ENCODE assay signal across 8 cellular contexts in the genomic region with DNA sequence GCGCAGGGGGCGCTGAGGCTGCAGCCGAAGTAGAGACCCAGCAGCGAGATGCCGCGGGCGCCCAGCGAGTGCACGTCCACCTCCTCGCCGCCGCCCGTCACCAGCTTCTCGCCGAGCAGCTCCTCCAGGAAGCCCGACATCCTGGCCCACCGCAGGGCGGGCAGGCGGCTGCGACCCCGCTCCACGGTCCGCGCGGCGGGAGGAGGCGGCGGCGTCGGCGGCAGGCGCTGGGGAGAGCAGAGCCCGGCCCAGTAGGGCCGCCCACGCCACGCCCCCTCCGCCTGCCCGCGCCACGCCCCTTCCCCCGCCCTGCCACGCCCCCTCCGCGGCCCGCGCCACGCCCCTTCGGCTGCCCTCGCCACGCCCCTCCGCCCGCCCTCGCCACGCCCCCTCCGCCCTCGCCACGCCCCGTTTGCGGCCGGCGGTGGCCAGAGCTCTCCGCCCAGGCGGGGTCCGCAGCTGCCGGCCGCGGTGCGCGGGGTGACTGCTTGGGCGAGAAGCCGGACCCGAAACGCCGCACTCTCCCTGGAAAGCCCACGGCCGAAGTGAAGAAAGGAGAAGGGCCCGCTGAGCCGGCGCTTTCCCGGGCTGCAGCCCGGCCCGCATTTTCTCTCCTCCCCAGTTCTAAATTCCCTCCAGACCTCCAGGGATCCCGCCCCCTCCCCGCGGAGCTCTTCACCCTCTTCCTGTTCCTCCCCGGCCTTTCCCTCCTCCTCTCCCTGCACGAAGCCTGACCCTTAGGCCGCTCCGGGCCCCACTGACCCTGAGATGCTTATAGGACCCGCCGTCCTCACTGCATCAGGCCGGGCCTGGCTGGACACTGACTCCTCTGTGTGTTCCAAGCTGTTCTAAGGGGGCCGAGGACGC. TPM values are rescaled to one million over a fixed set of nuclear protein-coding genes. Genes with fewer than 3 reads are reported as not detected.
DNase-seq lines count a peak whose midpoint lies in the region; ATAC-seq and TF ChIP-seq lines count a peak whose summit lies in the region.

TSS of gene NXN (minus strand) at position 238 of the 867 bp plus-strand sequence.

- whole genome bisulfite sequencing in heart left ventricle, 4 donors, result 1 to 6% (median 2%) methylated on average over 22 to 94 of the region's 94 CpGs
- 2% methylated on average over 47 of the region's 94 CpGs; no CpG with 5 or more reads in 1 of the 2 donors for WGBS in transverse colon (ENCODE audit: low coverage in 1 of 2), 2 donors

- peaks cover 0 to 49% (median 25%) of the 10 kb centered on the region in 12 donors for H3K4me1 ChIP-seq in heart left ventricle
- peaks cover 0 to 37% (median 20%) of the 10 kb centered on the region in 4 donors for H3K4me1 ChIP-seq in transverse colon

- intact Hi-C loops in heart left ventricle (cut with DNase I), result loop anchor here (1.0 to 10.0 kb wide), 21 partner anchors 17 to 567 kb away; partner anchors contain the start of genes VPS53 (in 2 of the 10), GLOD4 (in 1 of the 10), MRM3 (in 1 of the 10) and TIMM22 (in 1 of the 10)
- intact Hi-C loops in posterior vena cava (cut with DNase I), result loop anchor here (2.0 to 5.0 kb wide), 3 partner anchors 107 to 185 kb away; no protein-coding TSS in a partner anchor
- intact Hi-C loops in transverse colon (cut with DNase I; ENCODE audit: low total_unique reads), result loop anchor here (10.0 kb wide), 2 partner anchors 65 to 95 kb away; no protein-coding TSS in a partner anchor

- DNase-seq in COLO668 (lab: John Stamatoyannopoulos, UW; ENCODE audit: unreplicated experiment) (peak; percentile 67), KBM-7 (peak; percentile 79), SW480 (ENCODE audit: low spot score) (peak; percentile 59), heart left ventricle (peak; percentile 87 to 96 (median 90)), posterior vena cava (ENCODE audit: low spot score) (peak; percentile 96), transverse colon (peak; percentile 92)
- DNase-seq in activated naive CD8-positive, alpha-beta T cell treated with anti-CD3 and anti-CD28 coated beads, Interleukin-2, amount 50 U/mL, for 16 hours (ENCODE audit: low read depth, low spot score), result peak; percentile 63

- no peaks in the 10 kb centered on the region for H3K36me3 ChIP-seq in heart left ventricle
- H3K36me3 ChIP-seq in transverse colon, result no peaks in the 10 kb centered on the region

- H3K27ac ChIP-seq in heart left ventricle (peak within 1 kb of the TSS; percentile 57 to 95 (median 82)), transverse colon (peak within 1 kb of the TSS; percentile 80 to 91 (median 90))

- no peak for TF ChIP-seq EP300 in transverse colon (IDR thresholded peaks at IDR 0.05; ENCODE audit: low read depth)

- H3K27me3 ChIP-seq in heart left ventricle (peaks cover 0 to 21% (median 0%) of the 10 kb centered on the region in 9 donors), transverse colon (peaks cover 34% of the 10 kb centered on the region)

- peak; percentile 59 for ATAC-seq in GM21526 (IDR thresholded peaks at IDR 0.05; ENCODE audit: low FRiP score, unreplicated experiment)
- ATAC-seq in heart left ventricle, result peak; percentile 78 to 98 (median 93)

- TF ChIP-seq POLR2A in heart left ventricle (IDR thresholded peaks at IDR 0.05) (peak in 1 of 2 donors; percentile 56), transverse colon (IDR thresholded peaks at IDR 0.05) (peak; percentile 27)

- in situ Hi-C loops in KBM-7 (cut with MboI; ENCODE audit: low pct_unique_long_range_greater_than_20kb, low sequenced_read_pairs), result no loop called here
- in situ Hi-C loops in transverse colon (cut with MboI; ENCODE audit: low pct_ligation_motif_present in 1 of 4, low pct_unique_long_range_greater_than_20kb in 1 of 4, low sequenced_read_pairs in 3 of 4), result loop anchor here (10.0 kb wide), 2 partner anchors 185 to 195 kb away; partner anchors contain the start of genes GLOD4 (in 2 of the 4) and MRM3 (in 2 of the 4)

- H3K4me3 ChIP-seq in heart left ventricle, result peak within 1 kb of the TSS; percentile 70 to 91 (median 77)
- peak within 1 kb of the TSS; percentile 56 to 84 (median 68) for H3K4me3 ChIP-seq in transverse colon

- H3K9me3 ChIP-seq in heart left ventricle (no peaks in the 10 kb centered on the region), transverse colon (no peaks in the 10 kb centered on the region)

- TF ChIP-seq CTCF in heart left ventricle (IDR thresholded peaks at IDR 0.05) (peak in 6 of 12 donors; percentile 19 to 56 (median 40)), transverse colon (IDR thresholded peaks at IDR 0.05) (no peak)

RNA-seq across cellular contexts. Expression of gene NXN, which starts in this region (rescaled TPM):
- total RNA-seq in heart left ventricle, result 10 to 100 TPM in 8 of 9 donors, 1 to 10 TPM in 1; 8.9 to 20.3 (median 15.8) TPM
- 10 to 100 TPM in 1 of 2 donors, 1 to 10 TPM in 1; 8.6 to 14.1 TPM for polyA plus RNA-seq in heart left ventricle
- 10 to 100 TPM; 34.8 to 46.3 TPM for total RNA-seq in posterior vena cava
- 100 to 1,000 TPM in 1 of 4 donors, 10 to 100 TPM in 3; 10.6 to 222 (median 13.8) TPM for total RNA-seq in transverse colon

Comparison
In these comparisons a context has a peak if more than half of its experiments do, and no peak if none do; other contexts are left out.
1. Peak in every context shown above with its lines: DNase-seq, ATAC-seq, H3K4me3 ChIP-seq and H3K27ac ChIP-seq.